In genomic region chr3:50675179-50676030, GRCh38 we compare ENCODE assay signal across 9 cellular contexts. TPM values are rescaled to one million over a fixed set of nuclear protein-coding genes. Genes with fewer than 3 reads are reported as not detected.
DNase-seq lines count a peak whose midpoint lies in the region; ATAC-seq and TF ChIP-seq lines count a peak whose summit lies in the region.
"Had no signal": no experiment of that assay in that cellular context is flagged by ENCODE, and none has a peak within 500 bp of the region (broad histone marks: within the 10 kb centered on the region; RNA-seq: fewer than 3 reads in every experiment).

No MANE protein-coding gene starts in this region.

- peak overlapping the region; percentile 83 for H3K4me3 Mint-ChIP-seq in CD4-positive, alpha-beta T cell

- H3K9me3 ChIP-seq in CD4-positive, alpha-beta T cell (ENCODE audit: control insufficient read depth, low read length): no peaks in the 10 kb centered on the region
- H3K9me3 ChIP-seq: uterus had no signal

- peak; percentile 60 for ATAC-seq in CD4-positive, alpha-beta T cell (ENCODE audit: poor library complexity)
- ATAC-seq in HG03565 (IDR thresholded peaks at IDR 0.05; ENCODE audit: unreplicated experiment) (peak; percentile 13), left lobe of liver (peak; percentile 14), GM18909 (IDR thresholded peaks at IDR 0.05; ENCODE audit: poor library complexity, unreplicated experiment) (no peak)
- ATAC-seq in activated CD4-positive, CD25-positive, alpha-beta regulatory T cell treated with anti-CD3 and anti-CD28 coated beads, Interleukin-2, amount 50 U/mL, for 24 hours: peak; percentile 37 to 57

- peak; percentile 20 to 58 (median 36) for DNase-seq in CD4-positive, alpha-beta T cell
- no peak for DNase-seq in cardiac fibroblast (ENCODE audit: low read depth in 2 of 2)
- DNase-seq in left lobe of liver (ENCODE audit: low spot score): no peak
- peak; percentile 39 to 51 (median 50) for DNase-seq in stimulated activated CD4-positive, alpha-beta T cell treated with anti-CD3 and anti-CD28 coated beads, TNF-alpha, amount 100 ng/mL, for 4 hours (ENCODE audit: low read depth in 3 of 3)
- DNase-seq in SIG-M5 treated with dmso at 0.1 percent for 504 hours (lab: John Stamatoyannopoulos, UW; ENCODE audit: unreplicated experiment): no peak

- H3K27me3 ChIP-seq in CD4-positive, alpha-beta T cell (ENCODE audit: control insufficient read depth, insufficient read depth, low read length): peaks cover 17% of the 10 kb centered on the region

- H3K27ac ChIP-seq in CD4-positive, alpha-beta T cell (ENCODE audit: low read depth, low read length): no peak overlapping the region
- H3K27ac ChIP-seq: uterus had no signal

- CTCF ChIA-PET in CD4-positive, alpha-beta T cell (lab: Charles Lee): interaction anchor here (1.2 to 1.8 kb wide), 2 partner anchors 59 to 102 kb away, joined by 4 read pairs; no protein-coding TSS in a partner anchor

- peaks cover 6% of the 10 kb centered on the region for H3K4me1 Mint-ChIP-seq in CD4-positive, alpha-beta T cell (ENCODE audit: low read depth)

- POLR2A ChIA-PET in CD4-positive, alpha-beta T cell (lab: Charles Lee): interaction anchor here (0.5 to 1.4 kb wide), 7 partner anchors 17 to 897 kb away, joined by 3 to 5 read pairs (median 3); partner anchors contain the start of genes HEMK1 and MANF

- H3K4me3 ChIP-seq in cardiac fibroblast (replicated peaks in 1 of 2; ENCODE audit: low read depth in 2 of 2, low read length in 2 of 2): peak overlapping the region; percentile 9 to 32

- no peak overlapping the region for H3K27ac Mint-ChIP-seq in CD4-positive, alpha-beta T cell

- intact Hi-C loops in CD4-positive, alpha-beta T cell (cut with DNase I, micrococcal nuclease): loop anchor here (2.0 kb wide), 2 partner anchors 59 to 695 kb away; partner anchors contain the start of gene MAPKAPK3 (in 1 of the 2)

- H3K9me3 Mint-ChIP-seq in CD4-positive, alpha-beta T cell: no peaks in the 10 kb centered on the region

- H3K27me3 Mint-ChIP-seq in CD4-positive, alpha-beta T cell: peaks cover 53% of the 10 kb centered on the region

- peak; percentile 37 for TF ChIP-seq CTCF in CD4-positive, alpha-beta T cell (IDR thresholded peaks at IDR 0.05)
- TF ChIP-seq CTCF in cardiac fibroblast (IDR thresholded peaks at IDR 0.05; ENCODE audit: low read depth, low read length): no peak

- no peaks in the 10 kb centered on the region for H3K36me3 Mint-ChIP-seq in CD4-positive, alpha-beta T cell (ENCODE audit: low read depth)

RNA-seq across cellular contexts. Expression of gene DOCK3, which starts 0.7 kb away (rescaled TPM):
- 1 to 10 TPM in 1 of 2 experiments, under 1 TPM in 1; 0.93 to 1.1 TPM for total RNA-seq in CD4-positive, alpha-beta T cell
- not detected for total RNA-seq in left lobe of liver

RNA-seq across cellular contexts. Expression of gene MAPKAPK3, which starts 58.5 kb away (rescaled TPM):
- 10 to 100 TPM; 16.4 to 16.6 TPM for total RNA-seq in CD4-positive, alpha-beta T cell
- total RNA-seq in left lobe of liver: 16.1 TPM

Comparison
In these comparisons a context has a peak if more than half of its experiments do, and no peak if none do; other contexts are left out.
1. DNase-seq: peak in CD4-positive, alpha-beta T cell (10 of 10) and stimulated activated CD4-positive, alpha-beta T cell treated with anti-CD3 and anti-CD28 coated beads, TNF-alpha, amount 100 ng/mL, for 4 hours (3 of 3); none in cardiac fibroblast (0 of 2), left lobe of liver (single experiment) and SIG-M5 treated with dmso at 0.1 percent for 504 hours (single experiment).